Comparison of ENCODE assay signal across 10 cellular contexts in the genomic region with DNA sequence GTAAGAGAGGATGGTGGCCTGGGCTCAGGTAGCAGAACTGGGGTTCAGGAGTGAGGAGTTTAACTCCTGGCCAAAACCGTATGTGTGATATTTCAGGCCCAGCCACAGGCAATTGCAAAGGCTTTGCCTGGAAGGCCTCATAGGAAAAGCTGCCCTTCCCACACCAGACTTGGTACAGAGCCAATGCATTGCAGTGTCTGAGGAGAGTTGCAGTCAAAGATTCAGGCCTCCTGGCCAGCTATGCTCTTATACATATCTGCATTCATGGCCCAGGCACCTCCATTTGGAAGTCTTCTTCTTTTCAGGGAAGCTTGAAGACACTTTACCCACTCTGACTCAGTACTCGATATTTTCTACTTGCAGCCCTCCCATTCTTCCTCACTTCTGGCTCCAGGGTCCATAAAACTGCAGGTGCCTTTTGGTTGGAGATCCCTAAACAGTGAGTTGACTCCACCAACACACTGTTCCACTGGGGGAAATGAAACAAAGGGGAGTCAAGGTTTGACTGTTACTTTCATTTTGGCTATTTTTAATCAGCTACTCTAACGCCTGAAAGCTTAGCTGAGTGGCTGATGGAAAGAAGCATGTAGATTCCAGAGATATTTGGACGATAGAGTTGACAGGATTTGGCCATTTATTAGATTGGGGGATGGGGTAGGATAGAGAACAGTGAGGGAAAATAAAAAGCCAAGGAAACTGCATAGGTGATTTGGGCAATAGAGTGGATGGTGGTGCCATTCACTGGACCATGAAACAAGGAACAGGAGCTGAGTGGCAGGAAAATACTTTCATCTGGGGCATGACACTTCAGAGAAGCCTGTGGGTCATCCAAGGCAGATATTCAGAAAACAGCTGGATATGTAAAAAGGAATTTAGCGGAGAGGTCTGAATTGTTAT. TPM values are rescaled to one million over a fixed set of nuclear protein-coding genes. Genes with fewer than 3 reads are reported as not detected.
DNase-seq lines count a peak whose midpoint lies in the region; ATAC-seq and TF ChIP-seq lines count a peak whose summit lies in the region.
"Had no signal": no experiment of that assay in that cellular context is flagged by ENCODE, and none has a peak within 500 bp of the region (broad histone marks: within the 10 kb centered on the region; RNA-seq: fewer than 3 reads in every experiment).

No MANE protein-coding gene starts in this region.

- TF ChIP-seq CTCF in fibroblast of lung (conservative IDR thresholded peaks at IDR 0.05 in 1 of 2, IDR thresholded peaks at IDR 0.05 in 1 of 2; ENCODE audit: low read depth in 1 of 2, low read length in 2 of 2) = no peak

- H2AFZ ChIP-seq in fibroblast of lung (ENCODE audit: low read length) (no peak overlapping the region), Karpas-422 (ENCODE audit: low read length) (no peak overlapping the region)

- H3K9ac ChIP-seq in fibroblast of lung (ENCODE audit: insufficient read depth, low read length) (no peak overlapping the region), Karpas-422 (ENCODE audit: low read length) (no peak overlapping the region)

- no peak overlapping the region for H3K4me2 ChIP-seq in fibroblast of lung (ENCODE audit: extremely low read depth, insufficient read depth, low read length)
- H3K4me2 ChIP-seq in Karpas-422 (ENCODE audit: low read depth, low read length, poor library complexity, severe bottlenecking) = no peak overlapping the region

- H4K20me1 ChIP-seq in fibroblast of lung (ENCODE audit: control insufficient read depth, extremely low read depth, insufficient read depth, low read length) (no peaks in the 10 kb centered on the region), Karpas-422 (ENCODE audit: insufficient read depth, low read depth, low read length) (no peaks in the 10 kb centered on the region)

- no peaks in the 10 kb centered on the region for H3K4me1 ChIP-seq in fibroblast of lung (ENCODE audit: control insufficient read depth, extremely low read depth, insufficient read depth, low read length)
- no peaks in the 10 kb centered on the region for H3K4me1 ChIP-seq in Karpas-422 (ENCODE audit: low read length)

- H3K36me3 ChIP-seq in fibroblast of lung (ENCODE audit: control insufficient read depth, insufficient read depth, low read length) (no peaks in the 10 kb centered on the region), Karpas-422 (ENCODE audit: insufficient read depth, low read length) (no peaks in the 10 kb centered on the region)

- ATAC-seq in GM19452 (IDR thresholded peaks at IDR 0.05; ENCODE audit: unreplicated experiment) = peak; percentile 97
- peak; percentile 96 for ATAC-seq in HG03095 (IDR thresholded peaks at IDR 0.05; ENCODE audit: unreplicated experiment)

- H3K9me3 ChIP-seq in fibroblast of lung (ENCODE audit: control insufficient read depth, insufficient read depth, low read depth, low read length) = no peaks in the 10 kb centered on the region
- H3K9me3 ChIP-seq in Karpas-422 (ENCODE audit: low read length) = no peaks in the 10 kb centered on the region

- no peak overlapping the region for H3K27ac ChIP-seq in fibroblast of lung (ENCODE audit: insufficient read depth, low read length)
- no peak overlapping the region for H3K27ac ChIP-seq in Karpas-422 (ENCODE audit: low read length)

- DNase-seq in GM03348 (ENCODE audit: low spot score) = peak; percentile 68
- DNase-seq in fibroblast of lung (ENCODE audit: low read depth in 2 of 2) = peak; percentile 14 to 42
- DNase-seq in mesenteric fat pad (ENCODE audit: low spot score) = no peak
- no peak for DNase-seq in OCI-M2 (lab: John Stamatoyannopoulos, UW; ENCODE audit: unreplicated experiment)
- DNase-seq in Karpas-422 = no peak
- no peak for DNase-seq in hippocampal formation (lab: John Stamatoyannopoulos, UW)
- DNase-seq: caudate nucleus; CD8-positive, alpha-beta memory T cell had no signal

- H3K9me2 ChIP-seq in Karpas-422 (replicated peaks; ENCODE audit: insufficient read depth, low read length) = no peaks in the 10 kb centered on the region

- H3K79me2 ChIP-seq in fibroblast of lung (ENCODE audit: control insufficient read depth, insufficient read depth, low read length) = no peaks in the 10 kb centered on the region
- no peaks in the 10 kb centered on the region for H3K79me2 ChIP-seq in Karpas-422 (ENCODE audit: low read length)

- H3K27me3 ChIP-seq in fibroblast of lung (ENCODE audit: control insufficient read depth, insufficient read depth, low read length) (no peaks in the 10 kb centered on the region), Karpas-422 (ENCODE audit: low read length) (no peaks in the 10 kb centered on the region)

- H3K4me3 ChIP-seq in fibroblast of lung (replicated peaks in 1 of 4; ENCODE audit: control extremely low read depth in 1 of 4, insufficient read depth in 1 of 4, low read depth in 3 of 4, low read length in 4 of 4) = no peak overlapping the region
- no peak overlapping the region for H3K4me3 ChIP-seq in Karpas-422 (ENCODE audit: low read length)

RNA-seq across cellular contexts. Expression of a gene that starts 30.6 kb away (rescaled TPM):
- total RNA-seq in fibroblast of lung (1.3 and 19.3 TPM in 2 replicates), mesenteric fat pad (40.1 TPM)
- 2.0 and 6.5 TPM in 2 replicates for polyA plus RNA-seq in fibroblast of lung
- 1.1 and 3.3 TPM in 2 replicates for polyA plus RNA-seq in fibroblast of lung (2012)
- 0.75 TPM in 1 of 2 replicates, not detected in the other for polyA minus RNA-seq in fibroblast of lung (ENCODE audit: low replicate concordance)
- total RNA-seq in Karpas-422 (2014; rRNA removed; shearing (Covaris generic); ENCODE audit: low replicate concordance) = not detected in 2 replicates
- total RNA-seq: CD8-positive, alpha-beta memory T cell had no signal
- polyA plus RNA-seq: CD8-positive, alpha-beta memory T cell had no signal

Comparison
In these comparisons a context has a peak if more than half of its experiments do, and no peak if none do; other contexts are left out.
1. DNase-seq: peak in GM03348 (single experiment) and fibroblast of lung (2 of 2); none in mesenteric fat pad (single experiment), OCI-M2 (single experiment), Karpas-422 (single experiment) and hippocampal formation (0 of 2).